13 cellular contexts compared by ENCODE assay signal in genomic region chr6:7991536-7991935, GRCh38.
DNase-seq lines count a peak whose midpoint lies in the region; ATAC-seq and TF ChIP-seq lines count a peak whose summit lies in the region.
"Had no signal": no experiment of that assay in that cellular context is flagged by ENCODE, and none has a peak within 500 bp of the region (broad histone marks: within the 10 kb centered on the region; RNA-seq: fewer than 3 reads in every experiment).

No MANE protein-coding gene starts in this region.

- WGBS in heart left ventricle, 4 donors = 89 to 98% (median 94%) methylated on average over 1 of the region's 1 CpG

- H3K27me3 ChIP-seq in Panc1 (ENCODE audit: control insufficient read depth, insufficient read depth, low read length) (no peaks in the 10 kb centered on the region), uterus (no peaks in the 10 kb centered on the region), heart left ventricle (no peaks in the 10 kb centered on the region)
- H3K27me3 ChIP-seq: neutrophil had no signal

- DNase-seq in DMS 273 (lab: John Stamatoyannopoulos, UW; ENCODE audit: unreplicated experiment) (peak; percentile 34), DMS 273 treated with DMSO at 0.1 percent for 48 hours (lab: John Stamatoyannopoulos, UW) (no peak), Panc1 (ENCODE audit: low read depth, low spot score) (no peak), uterus (no peak), activated T-cell treated with anti-CD3 and anti-CD28 coated beads for 4 hours (no peak), NCI-H82 (lab: John Stamatoyannopoulos, UW) (no peak), heart left ventricle (no peak)
- DNase-seq: activated CD4-positive, alpha-beta T cell treated with anti-CD3 and anti-CD28 coated beads for 48 hours; activated T-cell treated with anti-CD3 and anti-CD28 coated beads, Interleukin-2, amount 50 U/mL, for 72 hours; CD4-positive, alpha-beta T cell had no signal

- TF ChIP-seq POLR2A in uterus (IDR thresholded peaks at IDR 0.05) = no peak
- no peak for TF ChIP-seq POLR2A in heart left ventricle (IDR thresholded peaks at IDR 0.05)

- H3K27ac ChIP-seq in Panc1 (ENCODE audit: low read length) = no peak overlapping the region
- peak overlapping the region; percentile 39 to 60 for H3K27ac ChIP-seq in uterus
- H3K27ac ChIP-seq in heart left ventricle = no peak overlapping the region
- H3K27ac ChIP-seq: 22Rv1, neutrophil had no signal

- TF ChIP-seq CTCF in Panc1 (IDR thresholded peaks at IDR 0.05) (no peak), uterus (IDR thresholded peaks at IDR 0.05) (no peak), heart left ventricle (IDR thresholded peaks at IDR 0.05) (no peak)

- CTCF ChIA-PET in Panc1 (lab: Charles Lee) = interaction anchor here (0.5 to 1.2 kb wide), 2 partner anchors 110 to 269 kb away, joined by 3 to 4 read pairs; no protein-coding TSS in a partner anchor

- no peaks in the 10 kb centered on the region for H3K4me1 ChIP-seq in Panc1 (ENCODE audit: control insufficient read depth, insufficient read depth, low read length)
- H3K4me1 ChIP-seq in uterus = no peaks in the 10 kb centered on the region
- H3K4me1 ChIP-seq in heart left ventricle = peaks cover 0 to 24% (median 5%) of the 10 kb centered on the region in 12 donors

- BruUV-seq in Panc1 (replicated peaks; lab: Mats Ljungman, UMichigan) = no TSS peak

- in situ Hi-C loops in Panc1 (cut with HindIII; ENCODE audit: low pct_unique_long_range_greater_than_20kb, low sequenced_read_pairs) = no loop called here

- ATAC-seq in HG02759 (IDR thresholded peaks at IDR 0.05; ENCODE audit: unreplicated experiment) (peak; percentile 29), Panc1 (peak; percentile 66; the same call in 1 of the 2 replicates), heart left ventricle (no peak)
- ATAC-seq: activated T-cell treated with anti-CD3 and anti-CD28 coated beads, Interleukin-2, amount 50 U/mL, for 72 hours had no signal

- no peak overlapping the region for H3K4me3 ChIP-seq in Panc1 (ENCODE audit: low read depth in 2 of 2, low read length in 2 of 2)
- no peak overlapping the region for H3K4me3 ChIP-seq in uterus
- no peak overlapping the region for H3K4me3 ChIP-seq in heart left ventricle

- H3K36me3 ChIP-seq in Panc1 (ENCODE audit: control insufficient read depth, insufficient read depth, low read length) (no peaks in the 10 kb centered on the region), uterus (no peaks in the 10 kb centered on the region), heart left ventricle (no peaks in the 10 kb centered on the region)
- H3K36me3 ChIP-seq: neutrophil had no signal

- intact Hi-C loops in Panc1 (cut with micrococcal nuclease; ENCODE audit: unreplicated experiment) = loop anchor here (5.0 kb wide), 1 partner anchor 264 kb away; the partner anchor contains the start of gene BMP6
- intact Hi-C loops in uterus (cut with DNase I; ENCODE audit: low total_unique reads) = loop anchor here (10.0 kb wide), 1 partner anchor 267 kb away; the partner anchor contains the start of gene BMP6
- intact Hi-C loops in heart left ventricle (cut with DNase I) = loop anchor here in 6 of 10 donors (5.0 to 10.0 kb wide), 3 partner anchors 84 to 269 kb away; no protein-coding TSS in a partner anchor

- H3K9me3 ChIP-seq in Panc1 (ENCODE audit: control insufficient read depth, insufficient read depth, low read depth, low read length) (no peaks in the 10 kb centered on the region), uterus (no peaks in the 10 kb centered on the region), heart left ventricle (peaks cover 0 to 6% (median 0%) of the 10 kb centered on the region in 12 donors)
- H3K9me3 ChIP-seq: neutrophil had no signal

- POLR2A ChIA-PET in Panc1 (lab: Charles Lee) = no interaction called here

Comparison
In these comparisons a context has a peak if more than half of its experiments do, and no peak if none do; other contexts are left out.
1. ATAC-seq: peak in HG02759 (single experiment) and Panc1 (single experiment); none in heart left ventricle (0 of 4).
2. H3K27ac ChIP-seq: peak in uterus (2 of 2); none in Panc1 (single experiment) and heart left ventricle (0 of 12).